8 cellular contexts compared by ENCODE assay signal in genomic region chr15:81000144-81000625, GRCh38. TPM values are rescaled to one million over a fixed set of nuclear protein-coding genes. Genes with fewer than 3 reads are reported as not detected.
DNase-seq lines count a peak whose midpoint lies in the region; ATAC-seq and TF ChIP-seq lines count a peak whose summit lies in the region.

No MANE protein-coding gene starts in this region.

- ATAC-seq in GM19397 (IDR thresholded peaks at IDR 0.05; ENCODE audit: unreplicated experiment): no peak

- peak overlapping the region; percentile 95 for H3K9ac ChIP-seq in NT2/D1 (ENCODE audit: insufficient read length, low read depth)

- peak overlapping the region; percentile 95 to 96 for H3K27ac ChIP-seq in coronary artery

- H3K4me1 Mint-ChIP-seq in mesothelial cell of epicardium: peaks cover 13% of the 10 kb centered on the region

- H3K36me3 ChIP-seq in GM06990 (ENCODE audit: control insufficient read depth, insufficient read depth, low read length) (peaks cover 4% of the 10 kb centered on the region; the same call in 1 of the 2 replicates), NT2/D1 (ENCODE audit: insufficient read depth, insufficient read length, low read length) (peaks cover 24% of the 10 kb centered on the region)

- no peaks in the 10 kb centered on the region for H3K9me3 ChIP-seq in NT2/D1 (ENCODE audit: insufficient read depth, low read length)

- peaks cover 5% of the 10 kb centered on the region for H3K4me1 ChIP-seq in NT2/D1 (ENCODE audit: insufficient read depth, insufficient read length)

- peak overlapping the region; percentile 93 for H3K27ac Mint-ChIP-seq in mesothelial cell of epicardium

- H3K4me3 ChIP-seq in GM06990 (replicated peaks; ENCODE audit: low read depth, low read length) (peak overlapping the region; percentile 69), NT2/D1 (ENCODE audit: insufficient read length, low read depth) (peak overlapping the region; percentile 72), coronary artery (peak overlapping the region; percentile 83)

- H3K27me3 ChIP-seq in GM06990 (replicated peaks; ENCODE audit: control insufficient read depth, insufficient read depth, low read length) (no peaks in the 10 kb centered on the region), NT2/D1 (ENCODE audit: insufficient read depth, insufficient read length) (no peaks in the 10 kb centered on the region)

- TF ChIP-seq CTCF in GM06990 (IDR thresholded peaks at IDR 0.05; ENCODE audit: insufficient read depth, low read length, poor library complexity, severe bottlenecking) (no peak), coronary artery (IDR thresholded peaks at IDR 0.05) (no peak), mesothelial cell of epicardium (IDR thresholded peaks at IDR 0.05; ENCODE audit: unreplicated experiment) (no peak)

- H3K27me3 Mint-ChIP-seq in mesothelial cell of epicardium (ENCODE audit: low read depth): no peaks in the 10 kb centered on the region

- peak overlapping the region; percentile 81 for H3K4me3 Mint-ChIP-seq in mesothelial cell of epicardium

- no peaks in the 10 kb centered on the region for H3K9me3 Mint-ChIP-seq in mesothelial cell of epicardium

- peaks cover 4% of the 10 kb centered on the region for H3K36me3 Mint-ChIP-seq in mesothelial cell of epicardium

- DNase-seq in GM06990 (ENCODE audit: extremely low read depth, insufficient read length): no peak
- DNase-seq in NT2/D1 (ENCODE audit: low read depth, low spot score): no peak
- DNase-seq in coronary artery (ENCODE audit: low spot score): no peak
- no peak for DNase-seq in mesothelial cell of epicardium (ENCODE audit: low spot score in 2 of 2, unreplicated experiment in 2 of 2)
- no peak for DNase-seq in SIG-M5 treated with dmso at 0.1 percent for 504 hours (lab: John Stamatoyannopoulos, UW; ENCODE audit: unreplicated experiment)
- DNase-seq in NCI-H524 treated with DMSO at 0.1 percent for 48 hours (lab: John Stamatoyannopoulos, UW): no peak
- DNase-seq in NCI-H226: no peak

RNA-seq across cellular contexts. Expression of gene TLNRD1, which starts 0.5 kb away (rescaled TPM):
- total RNA-seq in mesothelial cell of epicardium: 12.3 to 13.3 TPM (median 13.0 TPM) in 3 replicates

RNA-seq across cellular contexts. Expression of gene MESD, which starts 10.6 kb away (rescaled TPM):
- 33.6 to 35.2 TPM (median 34.9 TPM) in 3 replicates for total RNA-seq in mesothelial cell of epicardium
